ENCODE assay signal across 8 cellular contexts in the genomic region with DNA sequence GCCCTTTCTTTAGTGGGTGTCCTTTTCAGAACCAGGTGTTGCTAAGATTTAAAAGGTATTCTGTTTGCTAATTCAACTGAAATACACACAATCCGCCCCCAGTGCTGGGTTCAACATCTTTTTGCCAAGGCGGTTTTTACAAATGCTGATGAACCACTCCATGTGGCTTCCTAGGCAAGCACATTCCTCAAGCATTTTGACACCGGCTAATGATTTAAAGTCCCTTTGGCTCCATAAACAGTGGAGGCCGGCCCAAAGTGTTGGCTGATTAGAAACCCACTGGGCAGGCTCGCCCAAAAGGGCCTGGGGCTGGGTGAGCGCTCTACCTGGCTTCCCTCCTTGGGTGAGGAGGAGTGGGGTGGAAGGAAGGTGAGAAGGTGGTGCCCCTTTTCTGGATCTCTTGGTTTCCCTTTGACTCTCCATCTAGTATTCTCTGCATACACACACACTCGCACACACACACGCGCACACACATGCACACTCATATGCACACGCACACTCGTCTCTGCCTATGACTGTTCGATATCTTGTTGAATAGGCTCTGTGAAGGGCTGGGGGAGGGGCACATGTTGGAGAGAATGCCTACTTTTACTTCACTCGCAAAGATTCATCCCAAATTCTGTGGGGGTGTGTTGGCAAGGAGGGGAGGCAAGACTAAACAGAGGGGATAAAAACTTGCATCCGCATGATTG.
DNase-seq lines count a peak whose midpoint lies in the region; ATAC-seq and TF ChIP-seq lines count a peak whose summit lies in the region.

No MANE protein-coding gene starts in this region.

- H3K4me3 Mint-ChIP-seq in T-helper 17 cell (peak overlapping the region; percentile 77), osteocyte (ENCODE audit: unreplicated experiment) (peak overlapping the region; percentile 91)

- H3K4me1 ChIP-seq in fibroblast of lung (ENCODE audit: control insufficient read depth, extremely low read depth, insufficient read depth, low read length) = peaks cover 13% of the 10 kb centered on the region

- H3K36me3 Mint-ChIP-seq in T-helper 17 cell (ENCODE audit: low read depth) (no peaks in the 10 kb centered on the region), osteocyte (ENCODE audit: unreplicated experiment) (no peaks in the 10 kb centered on the region)

- DNase-seq in Caki2 (ENCODE audit: low read depth) = peak; percentile 6
- no peak for DNase-seq in T-helper 17 cell
- DNase-seq in fibroblast of lung (ENCODE audit: low read depth in 2 of 2) = peak; percentile 21 to 39
- no peak for DNase-seq in osteocyte (ENCODE audit: extremely low spot score, unreplicated experiment)
- DNase-seq in cerebellar nuclear complex (lab: John Stamatoyannopoulos, UW) = no peak
- DNase-seq in occipital lobe (lab: John Stamatoyannopoulos, UW) = no peak
- no peak for DNase-seq in HuH-7.5 (ENCODE audit: low spot score)

- H3K27me3 Mint-ChIP-seq in T-helper 17 cell = peaks cover 8% of the 10 kb centered on the region
- H3K27me3 Mint-ChIP-seq in osteocyte (ENCODE audit: unreplicated experiment) = peaks cover 8% of the 10 kb centered on the region

- no peak overlapping the region for H3K9ac ChIP-seq in fibroblast of lung (ENCODE audit: insufficient read depth, low read length)

- H3K36me3 ChIP-seq in fibroblast of lung (ENCODE audit: control insufficient read depth, insufficient read depth, low read length) = no peaks in the 10 kb centered on the region

- H3K27ac ChIP-seq in fibroblast of lung (ENCODE audit: insufficient read depth, low read length) = no peak overlapping the region

- H3K9me3 Mint-ChIP-seq in osteocyte (ENCODE audit: unreplicated experiment) = no peaks in the 10 kb centered on the region

- H3K4me1 Mint-ChIP-seq in T-helper 17 cell (peaks cover 10% of the 10 kb centered on the region), osteocyte (ENCODE audit: unreplicated experiment) (peaks cover 14% of the 10 kb centered on the region)

- no peaks in the 10 kb centered on the region for H3K79me2 ChIP-seq in fibroblast of lung (ENCODE audit: control insufficient read depth, insufficient read depth, low read length)

- peak overlapping the region; percentile 90 for H3K4me2 ChIP-seq in fibroblast of lung (ENCODE audit: extremely low read depth, insufficient read depth, low read length)

- no peaks in the 10 kb centered on the region for H4K20me1 ChIP-seq in fibroblast of lung (ENCODE audit: control insufficient read depth, extremely low read depth, insufficient read depth, low read length)

- peak overlapping the region; percentile 62 to 85 (median 66) for H3K4me3 ChIP-seq in fibroblast of lung (replicated peaks in 1 of 4; ENCODE audit: control extremely low read depth in 1 of 4, insufficient read depth in 1 of 4, low read depth in 3 of 4, low read length in 4 of 4)

- H2AFZ ChIP-seq in fibroblast of lung (ENCODE audit: low read length) = no peak overlapping the region

- no peak for ATAC-seq in T-helper 17 cell
- ATAC-seq in activated CD4-positive, CD25-positive, alpha-beta regulatory T cell treated with anti-CD3 and anti-CD28 coated beads, Interleukin-2, amount 50 U/mL, for 24 hours = no peak

- no peak for TF ChIP-seq CTCF in fibroblast of lung (conservative IDR thresholded peaks at IDR 0.05 in 1 of 2, IDR thresholded peaks at IDR 0.05 in 1 of 2; ENCODE audit: low read depth in 1 of 2, low read length in 2 of 2)
- TF ChIP-seq CTCF in osteocyte (IDR thresholded peaks at IDR 0.05) = no peak

- H3K9me3 ChIP-seq in T-helper 17 cell (ENCODE audit: control insufficient read depth, low read length, poor library complexity, severe bottlenecking) (no peaks in the 10 kb centered on the region), fibroblast of lung (ENCODE audit: control insufficient read depth, insufficient read depth, low read depth, low read length) (no peaks in the 10 kb centered on the region)

- H3K27me3 ChIP-seq in fibroblast of lung (ENCODE audit: control insufficient read depth, insufficient read depth, low read length) = no peaks in the 10 kb centered on the region

- H3K27ac Mint-ChIP-seq in T-helper 17 cell (peak overlapping the region; percentile 68), osteocyte (ENCODE audit: unreplicated experiment) (no peak overlapping the region)

- in situ Hi-C loops in Caki2 (cut with HindIII; ENCODE audit: low pct_unique_long_range_greater_than_20kb, low sequenced_read_pairs) = no loop called here

Comparison
In these comparisons a context has a peak if more than half of its experiments do, and no peak if none do; other contexts are left out.
1. DNase-seq: peak in Caki2 (single experiment) and fibroblast of lung (2 of 2); none in T-helper 17 cell (0 of 3), osteocyte (single experiment), cerebellar nuclear complex (0 of 2), occipital lobe (single experiment) and HuH-7.5 (single experiment).